Comparison of ENCODE assay signal across 1 cellular context in the genomic region with DNA sequence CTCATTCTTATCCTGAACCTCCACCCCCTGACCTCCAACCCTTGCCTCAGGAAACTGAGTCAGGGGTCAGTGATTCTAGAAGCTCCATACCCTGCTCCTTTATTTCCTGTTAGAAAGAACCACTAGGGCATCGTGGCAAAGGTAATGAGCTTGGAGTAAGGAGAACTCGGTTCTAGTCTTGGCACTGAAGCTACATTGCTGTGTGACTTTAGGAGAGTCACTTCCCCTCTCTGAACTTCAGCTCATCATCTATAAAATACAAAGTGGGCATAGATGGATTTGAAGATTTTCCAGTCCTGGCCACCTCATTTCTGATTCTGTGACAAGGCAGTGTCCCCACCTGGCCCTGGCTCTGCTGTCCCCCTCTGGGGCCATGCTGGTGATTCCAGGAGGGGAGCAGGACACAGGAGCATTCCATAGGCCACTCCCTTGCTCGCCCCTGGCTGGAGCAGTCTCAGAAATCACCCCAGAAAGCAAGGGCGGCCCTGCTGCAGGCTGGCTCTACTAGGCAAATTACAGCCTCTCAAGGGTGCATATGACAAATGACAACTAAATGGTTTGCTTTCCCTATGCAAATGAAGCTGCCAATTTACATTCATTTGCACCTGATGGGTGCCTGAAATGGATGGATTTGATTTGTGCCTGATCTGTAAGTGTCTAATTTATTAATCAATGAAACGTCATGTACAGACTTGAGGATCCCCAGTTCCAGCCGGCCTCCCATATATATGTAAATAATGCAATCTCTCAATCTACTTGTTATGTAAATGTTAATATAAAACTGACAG.
TF ChIP-seq lines count a peak whose summit lies in the region.

No MANE protein-coding gene starts in this region.

TF ChIP-seq in H1, 55 proteins besides CTCF, POLR2A, EP300 and RAD21:
- TF ChIP-seq ASH2L (IDR thresholded peaks at IDR 0.05; ENCODE audit: low read length): no peak
- no peak for TF ChIP-seq POLR2AphosphoS5 (IDR thresholded peaks at IDR 0.05; ENCODE audit: low read depth, low read length)
- TF ChIP-seq EZH2 (IDR thresholded peaks at IDR 0.05; ENCODE audit: low read depth, low read length, severe bottlenecking): no peak
- TF ChIP-seq RBBP5 (IDR thresholded peaks at IDR 0.05; ENCODE audit: borderline replicate concordance, low read depth, low read length): no peak
- peak in 1 of 2 experiments; percentile 92; a peak in 1 of 4 replicates for TF ChIP-seq HDAC2 (IDR thresholded peaks at IDR 0.05; ENCODE audit: borderline replicate concordance in 1 of 2, low read depth in 2 of 2, low read length in 2 of 2)
- peak; percentile 98 for TF ChIP-seq KDM1A (IDR thresholded peaks at IDR 0.05; ENCODE audit: borderline replicate concordance, low read length)
- TF ChIP-seq TCF12 (IDR thresholded peaks at IDR 0.05; ENCODE audit: low read depth, low read length): no peak
- TF ChIP-seq EGR1 (IDR thresholded peaks at IDR 0.05; ENCODE audit: borderline replicate concordance, low read depth, low read length): no peak
- TF ChIP-seq, protein P1, sequence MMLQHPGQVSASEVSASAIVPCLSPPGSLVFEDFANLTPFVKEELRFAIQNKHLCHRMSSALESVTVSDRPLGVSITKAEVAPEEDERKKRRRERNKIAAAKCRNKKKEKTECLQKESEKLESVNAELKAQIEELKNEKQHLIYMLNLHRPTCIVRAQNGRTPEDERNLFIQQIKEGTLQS (IDR thresholded peaks at IDR 0.05; ENCODE audit: insufficient read depth, low read depth, low read length): no peak
- no peak for TF ChIP-seq CEBPB (IDR thresholded peaks at IDR 0.05; ENCODE audit: low read depth, low read length)
- no peak for TF ChIP-seq RFX5 (IDR thresholded peaks at IDR 0.05; ENCODE audit: borderline replicate concordance, low read depth, low read length)
TF ChIP-seq in H1: peak in this region for 2.
